ENCODE assay signal across 1 cellular context in the genomic region with DNA sequence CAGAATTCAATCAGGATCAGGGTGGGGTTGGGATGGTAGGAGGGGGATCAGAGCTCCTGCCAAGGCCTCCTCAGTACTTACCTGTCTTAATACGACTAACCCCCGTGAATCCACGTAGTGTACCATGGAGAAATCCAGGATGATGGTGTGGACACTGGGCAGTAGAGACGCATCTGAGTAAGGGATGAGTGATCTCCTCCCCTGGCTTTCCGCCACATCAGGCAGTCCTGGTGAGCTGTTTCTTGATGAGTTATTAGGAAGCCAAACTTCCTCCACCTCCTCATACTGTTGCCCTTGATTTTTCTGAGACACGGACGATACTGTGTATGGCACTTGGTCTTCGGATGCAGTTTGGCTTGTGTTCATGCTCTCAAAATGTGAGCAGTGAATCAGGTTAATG.
TF ChIP-seq lines count a peak whose summit lies in the region.

No MANE protein-coding gene starts in this region.

TF ChIP-seq in endothelial cell of umbilical vein, 7 proteins besides CTCF, POLR2A, EP300 and RAD21 (continued from another document):
- no peak for TF ChIP-seq EZH2 (IDR thresholded peaks at IDR 0.05; ENCODE audit: borderline replicate concordance, low read depth, low read length, severe bottlenecking)
